27 cellular contexts compared by ENCODE assay signal in the genomic region with DNA sequence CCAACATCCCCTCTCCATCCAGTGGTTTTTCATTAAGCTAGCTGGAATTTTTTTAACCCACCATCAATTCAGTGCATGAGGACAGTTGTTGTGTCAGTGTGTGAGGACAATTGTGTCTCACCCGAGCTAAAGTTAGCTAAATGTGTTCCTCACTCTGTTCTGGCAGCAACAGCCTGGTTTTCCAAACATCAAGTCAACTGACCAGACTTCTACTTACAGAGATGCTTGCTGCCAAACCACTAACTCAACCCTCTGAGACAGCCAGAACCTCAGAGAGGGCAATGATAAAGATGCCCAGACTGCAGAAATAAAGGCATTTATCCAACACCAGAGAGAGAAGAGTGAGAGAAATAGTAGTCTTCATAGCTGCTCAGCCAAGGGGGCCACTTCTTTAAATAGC. TPM values are rescaled to one million over a fixed set of nuclear protein-coding genes. Genes with fewer than 3 reads are reported as not detected.
"Had no signal": no experiment of that assay in that cellular context is flagged by ENCODE, and none has a peak within 500 bp of the region (broad histone marks: within the 10 kb centered on the region; RNA-seq: fewer than 3 reads in every experiment).

No MANE protein-coding gene starts in this region.

- H3K4me1 Mint-ChIP-seq: activated naive CD4-positive, alpha-beta T cell treated with anti-CD3 and anti-CD28 coated beads, Interleukin-2, amount 50 U/mL, for 24 hours; central memory CD8-positive, alpha-beta T cell; immature natural killer cell; stimulated activated effector memory CD8-positive, alpha-beta T cell treated with anti-CD3 and anti-CD28 coated beads, Interleukin-12 subunit alpha, Interleukin-12 subunit beta, amount 100 ng/mL, for 72 hours; T-cell had no signal

- DNase-seq: activated CD4-positive, alpha-beta T cell treated with anti-CD3 and anti-CD28 coated beads, Interleukin-2, amount 50 U/mL, for 1 hour; activated CD4-positive, CD25-positive, alpha-beta regulatory T cell treated with anti-CD3 and anti-CD28 coated beads, Interleukin-2, amount 50 U/mL, for 72 hours; activated CD8-positive, alpha-beta T cell treated with anti-CD3 and anti-CD28 coated beads, Interleukin-2, amount 10 ng/mL, durations not matched to agents 7 days and 5 days; activated gamma-delta T cell treated with Interleukin-2 at 50 U/mL for 16 hours; anterior cingulate cortex; effector memory CD8-positive, alpha-beta T cell; foreskin keratinocyte; immature natural killer cell; ovary; stimulated activated CD4-positive, alpha-beta T cell treated with anti-CD3 and anti-CD28 coated beads, Interleukin-12 subunit alpha, Interleukin-12 subunit beta, amount 100 ng/mL, for 4 hours; stimulated activated CD4-positive, alpha-beta T cell treated with anti-CD3 and anti-CD28 coated beads, Interleukin-1b, Interleukin-23, amount 100 ng/mL, for 48 hours; T-cell; WERI-Rb-1 had no signal

- H3K4me3 Mint-ChIP-seq: activated CD8-positive, alpha-beta T cell treated with anti-CD3 and anti-CD28 coated beads, Interleukin-2, amount 10 ng/mL, durations not matched to agents 7 days and 5 days; activated naive CD4-positive, alpha-beta T cell treated with anti-CD3 and anti-CD28 coated beads, Interleukin-2, amount 50 U/mL, for 24 hours; central memory CD8-positive, alpha-beta T cell; effector memory CD8-positive, alpha-beta T cell; immature natural killer cell; stimulated activated effector memory CD8-positive, alpha-beta T cell treated with anti-CD3 and anti-CD28 coated beads, Interleukin-12 subunit alpha, Interleukin-12 subunit beta, amount 100 ng/mL, for 72 hours; T-cell; type B pancreatic cell had no signal

- ATAC-seq: activated CD8-positive, alpha-beta T cell treated with anti-CD3 and anti-CD28 coated beads, Interleukin-2, amount 10 ng/mL, durations not matched to agents 7 days and 5 days; effector memory CD8-positive, alpha-beta T cell; esophagus mucosa; foreskin keratinocyte; left lobe of liver; stimulated activated effector memory CD8-positive, alpha-beta T cell treated with anti-CD3 and anti-CD28 coated beads, Interleukin-12 subunit alpha, Interleukin-12 subunit beta, amount 100 ng/mL, for 72 hours; T-cell had no signal

- H3K27ac Mint-ChIP-seq: activated CD8-positive, alpha-beta T cell treated with anti-CD3 and anti-CD28 coated beads, Interleukin-2, amount 10 ng/mL, durations not matched to agents 7 days and 5 days; effector memory CD8-positive, alpha-beta T cell; immature natural killer cell; stimulated activated effector memory CD8-positive, alpha-beta T cell treated with anti-CD3 and anti-CD28 coated beads, Interleukin-12 subunit alpha, Interleukin-12 subunit beta, amount 100 ng/mL, for 72 hours; T-cell; type B pancreatic cell had no signal

- H3K4me3 ChIP-seq: breast epithelium, hepatocyte, lung, ovary, prostate gland, thoracic aorta, vagina had no signal

- H3K36me3 Mint-ChIP-seq: activated naive CD4-positive, alpha-beta T cell treated with anti-CD3 and anti-CD28 coated beads, Interleukin-2, amount 50 U/mL, for 24 hours; immature natural killer cell; stimulated activated effector memory CD8-positive, alpha-beta T cell treated with anti-CD3 and anti-CD28 coated beads, Interleukin-12 subunit alpha, Interleukin-12 subunit beta, amount 100 ng/mL, for 72 hours; T-cell; type B pancreatic cell had no signal

- H3K9me3 Mint-ChIP-seq: activated naive CD4-positive, alpha-beta T cell treated with anti-CD3 and anti-CD28 coated beads, Interleukin-2, amount 50 U/mL, for 24 hours; central memory CD8-positive, alpha-beta T cell; effector memory CD8-positive, alpha-beta T cell; immature natural killer cell; nephron; stimulated activated effector memory CD8-positive, alpha-beta T cell treated with anti-CD3 and anti-CD28 coated beads, Interleukin-12 subunit alpha, Interleukin-12 subunit beta, amount 100 ng/mL, for 72 hours; T-cell; type B pancreatic cell had no signal

RNA-seq across cellular contexts. Expression of a gene that starts 6.7 kb away (rescaled TPM):
- total RNA-seq: activated CD8-positive, alpha-beta T cell treated with anti-CD3 and anti-CD28 coated beads, Interleukin-2, amount 10 ng/mL, durations not matched to agents 7 days and 5 days; endothelial cell of umbilical vein had no signal
- polyA plus RNA-seq: endothelial cell of umbilical vein, immature natural killer cell had no signal
